ENCODE assay signal across 8 cellular contexts in the genomic region with DNA sequence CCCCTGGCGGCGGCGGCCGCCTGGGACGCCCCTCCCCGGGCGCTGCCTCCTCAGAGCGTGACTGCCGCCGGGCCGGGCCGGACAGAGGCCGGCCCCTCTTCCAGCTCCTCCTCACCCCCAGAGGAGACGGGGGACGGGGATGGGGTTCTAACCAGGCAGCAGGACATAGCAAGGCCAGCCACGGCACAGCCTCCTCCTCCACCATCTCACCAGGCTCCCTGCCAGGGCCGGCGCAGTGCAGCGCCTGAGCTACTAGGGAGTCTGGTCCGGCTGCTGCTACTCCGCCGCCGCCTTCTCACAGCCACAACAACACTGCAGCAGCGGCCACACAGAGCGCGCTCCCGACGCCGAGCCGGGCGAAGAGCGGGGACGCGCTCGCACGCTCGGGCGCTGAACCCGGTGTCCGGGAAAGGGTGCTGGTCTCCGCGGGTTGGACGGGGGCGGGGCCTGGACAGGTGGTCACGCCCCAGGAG.
DNase-seq lines count a peak whose midpoint lies in the region; ATAC-seq and TF ChIP-seq lines count a peak whose summit lies in the region.
"Not testable (repeated sequence)": the region's sequence is repeated elsewhere in the genome, so short reads cannot be mapped to it uniquely, and the experiment has no call there.

No MANE protein-coding gene starts in this region.

- H4K8ac ChIP-seq in mesendoderm (ENCODE audit: low read depth, low read length) = not testable (repeated sequence)

- H3K4me1 ChIP-seq in ascending aorta; gastroesophageal sphincter; mesendoderm (ENCODE audit: control insufficient read depth, low read depth, low read length); transverse colon: not testable (repeated sequence)

- TF ChIP-seq POLR2A in gastroesophageal sphincter (IDR thresholded peaks at IDR 0.05) = not testable (repeated sequence)
- TF ChIP-seq POLR2A in transverse colon (IDR thresholded peaks at IDR 0.05) = peak; percentile 31

- not testable (repeated sequence) for H2AK5ac ChIP-seq in mesendoderm (ENCODE audit: low read length)

- not testable (repeated sequence) for ATAC-seq in gastroesophageal sphincter

- H3K4me3 ChIP-seq in GM08714 (ENCODE audit: low read length) = peak overlapping the region; percentile 46; the same call in 1 of the 2 replicates
- H3K4me3 ChIP-seq in ascending aorta = peak overlapping the region; percentile 52 to 74
- peak overlapping the region; percentile 30 to 65 for H3K4me3 ChIP-seq in gastroesophageal sphincter
- H3K4me3 ChIP-seq in mesendoderm (ENCODE audit: low read length) = not testable (repeated sequence)
- peak overlapping the region; percentile 26 to 76 (median 48) for H3K4me3 ChIP-seq in transverse colon

- H3K18ac ChIP-seq in mesendoderm (ENCODE audit: low read length) = not testable (repeated sequence)

- H2BK15ac ChIP-seq in mesendoderm (replicated peaks; ENCODE audit: low read depth) = not testable (repeated sequence)

- WGBS in gastroesophageal sphincter (ENCODE audit: low coverage in 1 of 2), 2 donors = 0% methylated on average over 2 to 3 of the region's 45 CpGs
- WGBS in mesendoderm (ENCODE audit: extremely low coverage, insufficient coverage, low lambda C conversion rate) = no CpG with 5 or more reads among the region's 45 CpGs
- WGBS in transverse colon (ENCODE audit: low coverage in 1 of 2), 2 donors = 27% methylated on average over 33 of the region's 45 CpGs; no CpG with 5 or more reads in 1 of the 2 donors

- not testable (repeated sequence) for H3K4me2 ChIP-seq in mesendoderm (ENCODE audit: low read length)

- H3K23ac ChIP-seq in mesendoderm (ENCODE audit: low read length) = not testable (repeated sequence)

- intact Hi-C loops in ascending aorta (cut with DNase I); transverse colon (cut with DNase I; ENCODE audit: low total_unique reads): not testable (repeated sequence)

- H3K9me3 ChIP-seq in ascending aorta, gastroesophageal sphincter, transverse colon: not testable (repeated sequence)

- H3K27me3 ChIP-seq in ascending aorta; gastroesophageal sphincter; mesendoderm (ENCODE audit: insufficient read depth, low read length, poor library complexity); transverse colon: not testable (repeated sequence)

- not testable (repeated sequence) for H3K9ac ChIP-seq in mesendoderm (ENCODE audit: low read length)

- TF ChIP-seq CTCF in ascending aorta (IDR thresholded peaks at IDR 0.05) (peak in 1 of 3 experiments; percentile 9), gastroesophageal sphincter (IDR thresholded peaks at IDR 0.05) (peak in 2 of 4 experiments; percentile 21 to 32), transverse colon (IDR thresholded peaks at IDR 0.05) (peak in 2 of 5 experiments; percentile 16 to 20)

- H4K5ac ChIP-seq in mesendoderm (ENCODE audit: low read length) = not testable (repeated sequence)

- TF ChIP-seq EP300 in gastroesophageal sphincter (IDR thresholded peaks at IDR 0.05); transverse colon (IDR thresholded peaks at IDR 0.05; ENCODE audit: low read depth): not testable (repeated sequence)

- H3K36me3 ChIP-seq in ascending aorta; gastroesophageal sphincter; mesendoderm (ENCODE audit: control insufficient read depth, insufficient read depth, low read length); transverse colon: not testable (repeated sequence)

- in situ Hi-C loops in transverse colon (cut with MboI; ENCODE audit: low pct_ligation_motif_present in 1 of 4, low pct_unique_long_range_greater_than_20kb in 1 of 4, low sequenced_read_pairs in 3 of 4) = not testable (repeated sequence)

- not testable (repeated sequence) for H2BK120ac ChIP-seq in mesendoderm (ENCODE audit: low read depth, low read length)

- not testable (repeated sequence) for H3K79me1 ChIP-seq in mesendoderm (ENCODE audit: low read length)

- not testable (repeated sequence) for H3K79me2 ChIP-seq in mesendoderm (ENCODE audit: control insufficient read depth, insufficient read depth, low read length)

- DNase-seq in NCI-H82 (lab: John Stamatoyannopoulos, UW) = peak; percentile 68
- peak; percentile 45 for DNase-seq in activated CD4-positive, alpha-beta T cell treated with anti-CD3 and anti-CD28 coated beads, Interleukin-2, amount 50 U/mL, for 1 hour
- DNase-seq in ascending aorta (ENCODE audit: low spot score in 2 of 2) = not testable (repeated sequence)
- peak; percentile 47 for DNase-seq in mesendoderm
- DNase-seq in stimulated activated CD4-positive, alpha-beta T cell treated with anti-CD3 and anti-CD28 coated beads, Interleukin-15, amount 100 ng/mL, for 24 hours = peak; percentile 78
- peak; percentile 85 for DNase-seq in transverse colon

- H3K27ac ChIP-seq in ascending aorta; mesendoderm (ENCODE audit: low read depth, low read length): not testable (repeated sequence)
- peak overlapping the region in 2 of 4 donors; percentile 70 to 75 for H3K27ac ChIP-seq in gastroesophageal sphincter
- peak overlapping the region; percentile 69 to 82 (median 74) for H3K27ac ChIP-seq in transverse colon

- H3K4ac ChIP-seq in mesendoderm (ENCODE audit: low read depth, low read length) = not testable (repeated sequence)

- not testable (repeated sequence) for H2BK5ac ChIP-seq in mesendoderm (ENCODE audit: low read length)

- H3K56ac ChIP-seq in mesendoderm (ENCODE audit: low read length) = peak overlapping the region; percentile 25
